14 cellular contexts compared by ENCODE assay signal in the genomic region with DNA sequence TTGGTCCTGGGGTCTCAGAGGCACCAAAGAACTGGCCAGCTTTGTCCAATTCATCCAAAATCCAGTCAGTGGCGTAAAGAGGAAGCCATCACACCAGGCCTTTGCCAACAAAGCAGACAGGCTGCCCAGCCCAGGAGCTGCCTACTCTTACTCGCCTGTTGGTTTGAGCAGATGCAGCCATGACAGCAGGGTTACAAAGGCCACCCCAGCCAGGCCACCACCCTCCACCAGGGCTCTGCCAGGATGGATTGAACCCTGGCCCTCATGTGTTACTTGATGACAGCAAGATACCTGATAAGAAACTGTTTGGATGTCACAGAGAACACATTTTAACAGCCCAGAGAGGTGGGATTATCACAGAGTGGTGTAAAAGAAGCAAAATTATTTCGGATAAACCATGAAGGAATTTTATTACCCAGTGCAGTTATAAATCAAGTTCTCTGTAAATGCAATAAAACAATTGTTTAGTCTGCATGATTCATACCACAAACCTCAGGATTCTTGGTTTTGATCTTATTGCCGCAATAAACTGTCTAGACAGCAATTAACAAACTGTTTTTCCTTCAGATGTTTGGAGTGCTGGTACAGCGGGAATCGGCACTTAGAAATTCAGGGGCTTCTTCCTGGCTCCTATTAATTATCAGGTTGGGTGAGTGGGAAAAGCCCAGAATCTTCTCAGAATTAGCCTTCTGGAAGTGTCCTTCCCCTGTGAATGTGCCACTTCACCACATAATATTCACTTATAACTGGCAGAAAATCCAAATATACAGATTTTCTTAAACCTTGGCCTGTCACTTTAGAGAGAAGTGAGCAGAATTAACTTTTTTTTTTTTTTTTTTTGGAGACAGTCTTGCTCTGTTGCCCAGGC. TPM values are rescaled to one million over a fixed set of nuclear protein-coding genes. Genes with fewer than 3 reads are reported as not detected.
DNase-seq lines count a peak whose midpoint lies in the region; ATAC-seq, FAIRE-seq and TF ChIP-seq lines count a peak whose summit lies in the region.
"Had no signal": no experiment of that assay in that cellular context is flagged by ENCODE, and none has a peak within 500 bp of the region (broad histone marks: within the 10 kb centered on the region; RNA-seq: fewer than 3 reads in every experiment).

No MANE protein-coding gene starts in this region.

- H3K36me3 ChIP-seq in heart left ventricle = no peaks in the 10 kb centered on the region
- H3K36me3 ChIP-seq: uterus had no signal

- DNase-seq in AG08396 (ENCODE audit: low spot score) (peak; percentile 36), HTR-8/SVneo (ENCODE audit: insufficient read length, low spot score) (peak; percentile 86), astrocyte of the spinal cord (ENCODE audit: low read depth, low spot score) (peak; percentile 76), mesothelial cell of epicardium (ENCODE audit: low spot score in 2 of 2, unreplicated experiment in 2 of 2) (no peak), heart left ventricle (no peak), iPS-NIHi11 (ENCODE audit: low spot score) (no peak), iPS-NIHi7 (ENCODE audit: extremely low spot score) (no peak)
- DNase-seq: AML-193, body of pancreas, NCI-H1417, NCI-H526, uterus had no signal

- no peaks in the 10 kb centered on the region for H3K4me1 ChIP-seq in heart left ventricle
- H3K4me1 ChIP-seq: body of pancreas, uterus had no signal

- FAIRE-seq in HTR-8/SVneo (lab: Jason Lieb, UNC) = peak; percentile 69
- FAIRE-seq: endometrium had no signal

- no peak for TF ChIP-seq POLR2A in heart left ventricle (IDR thresholded peaks at IDR 0.05)

- in situ Hi-C loops in astrocyte of the spinal cord (cut with HindIII; ENCODE audit: low sequenced_read_pairs) = no loop called here

- H3K4me3 Mint-ChIP-seq in mesothelial cell of epicardium = no peak overlapping the region

- H3K27ac Mint-ChIP-seq in mesothelial cell of epicardium = peak overlapping the region; percentile 77

- no peak overlapping the region for H3K27ac ChIP-seq in heart left ventricle
- H3K27ac ChIP-seq: body of pancreas, uterus had no signal

- no peaks in the 10 kb centered on the region for H3K9me3 Mint-ChIP-seq in mesothelial cell of epicardium

- H3K27me3 Mint-ChIP-seq in mesothelial cell of epicardium (ENCODE audit: low read depth) = no peaks in the 10 kb centered on the region

- H3K4me1 Mint-ChIP-seq in mesothelial cell of epicardium = peaks cover 29% of the 10 kb centered on the region

- peaks cover 0 to 10% (median 0%) of the 10 kb centered on the region in 9 donors for H3K27me3 ChIP-seq in heart left ventricle
- H3K27me3 ChIP-seq: body of pancreas, uterus had no signal

- TF ChIP-seq CTCF in astrocyte of the spinal cord (IDR thresholded peaks at IDR 0.05; ENCODE audit: low read depth, low read length) (no peak), mesothelial cell of epicardium (IDR thresholded peaks at IDR 0.05; ENCODE audit: unreplicated experiment) (no peak), heart left ventricle (IDR thresholded peaks at IDR 0.05) (no peak)

- H3K9me3 ChIP-seq in heart left ventricle = no peaks in the 10 kb centered on the region
- H3K9me3 ChIP-seq: body of pancreas, uterus had no signal

- ATAC-seq in heart left ventricle (no peak), HG03025 (IDR thresholded peaks at IDR 0.05; ENCODE audit: low FRiP score, unreplicated experiment) (no peak)
- ATAC-seq: body of pancreas had no signal

- WGBS in heart left ventricle, 4 donors = 78 to 85% (median 81%) methylated on average over 6 of the region's 6 CpGs

- intact Hi-C loops in heart left ventricle (cut with DNase I) = no loop called here

- no peaks in the 10 kb centered on the region for H3K36me3 Mint-ChIP-seq in mesothelial cell of epicardium

- H3K4me3 ChIP-seq in astrocyte of the spinal cord (ENCODE audit: low read depth, low read length) (no peak overlapping the region), heart left ventricle (no peak overlapping the region)
- H3K4me3 ChIP-seq: body of pancreas, uterus had no signal

RNA-seq across cellular contexts. Expression of a gene that starts 57.9 kb away (rescaled TPM):
- 14.8 to 20.5 TPM (median 18.9 TPM) in 3 replicates for total RNA-seq in mesothelial cell of epicardium
- total RNA-seq in heart left ventricle = under 1 TPM in 5 of 9 donors, not detected in 4; 0.04 to 0.22 (median 0.07) TPM
- under 1 TPM in 1 of 2 donors, not detected in 1; 0.08 TPM for polyA plus RNA-seq in heart left ventricle

Comparison
In these comparisons a context has a peak if more than half of its experiments do, and no peak if none do; other contexts are left out.
1. DNase-seq: peak in AG08396 (single experiment), HTR-8/SVneo (single experiment) and astrocyte of the spinal cord (single experiment); none in mesothelial cell of epicardium (0 of 2), heart left ventricle (0 of 5), iPS-NIHi11 (single experiment) and iPS-NIHi7 (single experiment).
2. RNA of a gene that starts 57.9 kb away (total RNA-seq): 14.8 to 20.5 TPM in mesothelial cell of epicardium; 0.04 to 0.22 TPM in heart left ventricle; every median in the first group is over 10 times any median in the second.